In the genomic region with DNA sequence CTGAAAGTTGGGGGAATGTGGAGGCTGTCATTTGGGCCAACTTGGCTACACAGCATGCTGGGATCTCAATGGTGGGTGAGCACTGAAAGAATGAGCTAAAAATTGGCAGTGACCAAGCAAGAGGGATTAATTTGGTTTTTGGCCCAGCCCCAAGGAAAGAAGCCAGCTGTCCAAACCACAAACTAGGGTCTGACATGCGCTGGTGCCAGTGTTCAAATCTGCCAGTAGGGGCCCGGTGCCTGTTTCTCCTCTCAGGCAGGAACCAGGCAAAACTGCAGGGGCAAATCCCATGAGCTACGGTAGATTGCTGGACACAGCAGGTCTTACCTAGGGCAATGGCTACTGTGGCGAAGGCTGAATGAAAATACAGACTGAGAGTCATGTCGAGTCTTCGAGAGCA, we compare ENCODE assay signal across 22 cellular contexts.
DNase-seq lines count a peak whose midpoint lies in the region; ATAC-seq and TF ChIP-seq lines count a peak whose summit lies in the region.
"Had no signal": no experiment of that assay in that cellular context is flagged by ENCODE, and none has a peak within 500 bp of the region (broad histone marks: within the 10 kb centered on the region; RNA-seq: fewer than 3 reads in every experiment).

No MANE protein-coding gene starts in this region.

- H3K27me3 ChIP-seq in GM23338 (ENCODE audit: insufficient read depth) (no peaks in the 10 kb centered on the region), trophoblast cell (ENCODE audit: insufficient read depth, low read length) (no peaks in the 10 kb centered on the region)
- H3K27me3 ChIP-seq: gastrocnemius medialis had no signal

- H4K12ac ChIP-seq in trophoblast cell (ENCODE audit: low read depth, low read length) = no peak overlapping the region

- H2BK12ac ChIP-seq in trophoblast cell (ENCODE audit: low read length) = no peak overlapping the region

- no peak overlapping the region for H4K91ac ChIP-seq in trophoblast cell (ENCODE audit: low read depth, low read length)

- no peaks in the 10 kb centered on the region for H3K79me2 ChIP-seq in GM23338 (replicated peaks; ENCODE audit: insufficient read depth)
- H3K79me2 ChIP-seq in trophoblast cell (ENCODE audit: control insufficient read depth, insufficient read depth, low read length, poor library complexity) = no peaks in the 10 kb centered on the region
- H3K79me2 ChIP-seq: parathyroid adenoma had no signal

- no peak for TF ChIP-seq CTCF in GM23338 (conservative IDR thresholded peaks at IDR 0.05; ENCODE audit: low read depth in 2 of 2)
- no peak for TF ChIP-seq CTCF in brain (conservative IDR thresholded peaks at IDR 0.05)
- TF ChIP-seq CTCF in mucosa of descending colon (IDR thresholded peaks at IDR 0.05) = no peak

- H3K79me1 ChIP-seq in trophoblast cell (ENCODE audit: low read length) = no peaks in the 10 kb centered on the region

- H3K36me3 ChIP-seq in GM23338 (ENCODE audit: insufficient read depth) (no peaks in the 10 kb centered on the region), trophoblast cell (ENCODE audit: control insufficient read depth in 1 of 2, insufficient read depth in 2 of 2, low read length in 2 of 2) (no peaks in the 10 kb centered on the region), mucosa of descending colon (ENCODE audit: low read depth) (no peaks in the 10 kb centered on the region)
- H3K36me3 ChIP-seq: gastrocnemius medialis had no signal

- H3K4me3 Mint-ChIP-seq in GM23338 = no peak overlapping the region
- H3K4me3 Mint-ChIP-seq in brain = peak overlapping the region in 1 of 5 experiments; percentile 52
- H3K4me3 Mint-ChIP-seq: activated naive CD8-positive, alpha-beta T cell; activated T-cell treated with anti-CD3 and anti-CD28 coated beads, Interleukin-2, amount 50 U/mL, for 72 hours; nephron had no signal

- H3K4me1 Mint-ChIP-seq in GM23338 = no peaks in the 10 kb centered on the region
- peaks cover 11% of the 10 kb centered on the region for H3K4me1 Mint-ChIP-seq in brain
- H3K4me1 Mint-ChIP-seq: nephron had no signal

- no peak overlapping the region for H2AFZ ChIP-seq in GM23338
- no peak overlapping the region for H2AFZ ChIP-seq in trophoblast cell (ENCODE audit: insufficient read depth, low read length, poor library complexity)
- H2AFZ ChIP-seq: parathyroid adenoma had no signal

- no peak overlapping the region for H3K23ac ChIP-seq in trophoblast cell (ENCODE audit: low read length)

- H2BK5ac ChIP-seq in trophoblast cell (ENCODE audit: low read depth, low read length, poor library complexity) = no peak overlapping the region

- ATAC-seq in GM23338 (no peak), HG02885 (IDR thresholded peaks at IDR 0.05; ENCODE audit: poor library complexity, unreplicated experiment) (no peak), mucosa of descending colon (no peak)
- ATAC-seq: activated T-cell treated with anti-CD3 and anti-CD28 coated beads, Interleukin-2, amount 50 U/mL, for 72 hours; gastrocnemius medialis had no signal

- H2AK5ac ChIP-seq in trophoblast cell (ENCODE audit: low read length) = no peak overlapping the region

- no peaks in the 10 kb centered on the region for H4K20me1 ChIP-seq in GM23338 (replicated peaks; ENCODE audit: insufficient read depth)

- no peak overlapping the region for H3K14ac ChIP-seq in trophoblast cell (ENCODE audit: low read length)

- H3K9me3 Mint-ChIP-seq in GM23338 (no peaks in the 10 kb centered on the region), brain (peaks cover 0 to 3% (median 0%) of the 10 kb centered on the region in 5 experiments)
- H3K9me3 Mint-ChIP-seq: nephron had no signal

- no peak overlapping the region for H3K27ac Mint-ChIP-seq in GM23338
- H3K27ac Mint-ChIP-seq in brain = peak overlapping the region in 3 of 5 experiments; percentile 22 to 85 (median 49)
- H3K27ac Mint-ChIP-seq: activated naive CD8-positive, alpha-beta T cell; activated T-cell treated with anti-CD3 and anti-CD28 coated beads, Interleukin-2, amount 50 U/mL, for 72 hours; nephron had no signal

- no peak overlapping the region for H3K18ac ChIP-seq in trophoblast cell (ENCODE audit: low read length)

- no peaks in the 10 kb centered on the region for H3K4me1 ChIP-seq in GM23338 (ENCODE audit: insufficient read depth)
- H3K4me1 ChIP-seq in trophoblast cell (ENCODE audit: control insufficient read depth in 1 of 2, insufficient read depth in 2 of 2, low read length in 2 of 2) = no peaks in the 10 kb centered on the region
- no peaks in the 10 kb centered on the region for H3K4me1 ChIP-seq in mucosa of descending colon (ENCODE audit: low read depth)
- H3K4me1 ChIP-seq: parathyroid adenoma had no signal

- intact Hi-C loops in mucosa of descending colon (cut with DNase I, micrococcal nuclease) = no loop called here

- peak; percentile 37 for DNase-seq in D341Med (ENCODE audit: low spot score)
- DNase-seq in GM23338 (ENCODE audit: low spot score) = peak; percentile 13
- DNase-seq in NCI-H446 treated with DMSO at 0.1 percent for 48 hours (lab: John Stamatoyannopoulos, UW) = peak; percentile 96
- DNase-seq in trophoblast cell = no peak
- DNase-seq in NCI-H2196 treated with DMSO at 0.1 percent for 48 hours (lab: John Stamatoyannopoulos, UW; ENCODE audit: unreplicated experiment) = no peak
- no peak for DNase-seq in mucosa of descending colon
- DNase-seq: activated T-cell treated with anti-CD3 and anti-CD28 coated beads, Interleukin-2, amount 50 U/mL, for 72 hours; effector CD4-positive, alpha-beta T cell; gastrocnemius medialis; kidney glomerular epithelial cell; mesendoderm; NCI-H1105; stimulated activated CD4-positive, alpha-beta T cell treated with anti-CD3 and anti-CD28 coated beads, Interleukin-2, amount 100 ng/mL, for 24 hours; stimulated activated naive CD4-positive, alpha-beta T cell treated with Interleukin-2 at 50 U/mL for 16 hours; SW 1271 had no signal

- H3K9me3 ChIP-seq in trophoblast cell (ENCODE audit: insufficient read depth, low read depth, low read length) (peaks cover 2% of the 10 kb centered on the region), mucosa of descending colon (no peaks in the 10 kb centered on the region)
- H3K9me3 ChIP-seq: gastrocnemius medialis had no signal

- no peak overlapping the region for H3K4ac ChIP-seq in trophoblast cell (ENCODE audit: low read depth, low read length)

- H3K4me3 ChIP-seq in GM23338 = no peak overlapping the region
- H3K4me3 ChIP-seq in trophoblast cell (ENCODE audit: low read depth, low read length) = no peak overlapping the region
- no peak overlapping the region for H3K4me3 ChIP-seq in mucosa of descending colon
- H3K4me3 ChIP-seq: gastrocnemius medialis had no signal

- H3K4me2 ChIP-seq in GM23338 = no peak overlapping the region
- no peak overlapping the region for H3K4me2 ChIP-seq in trophoblast cell (ENCODE audit: low read length)

- H3K27ac ChIP-seq in GM23338 (ENCODE audit: low read depth) (no peak overlapping the region), trophoblast cell (ENCODE audit: low read depth, low read length) (no peak overlapping the region)
- H3K27ac ChIP-seq: C4-2B, parathyroid adenoma, RWPE1 had no signal

- no CpG with 5 or more reads among the region's 6 CpGs for WGBS in trophoblast cell (ENCODE audit: extremely low coverage, insufficient coverage, insufficient read length)

- H3K36me3 Mint-ChIP-seq in GM23338 (ENCODE audit: low read depth) = no peaks in the 10 kb centered on the region
- H3K36me3 Mint-ChIP-seq in brain = no peaks in the 10 kb centered on the region
- H3K36me3 Mint-ChIP-seq: activated naive CD8-positive, alpha-beta T cell had no signal

- H3F3A ChIP-seq in GM23338 (replicated peaks; ENCODE audit: low read depth) = no peaks in the 10 kb centered on the region

- no peak overlapping the region for H2BK120ac ChIP-seq in trophoblast cell (ENCODE audit: insufficient read depth, low read length, poor library complexity)

- H3K9ac ChIP-seq in trophoblast cell (ENCODE audit: low read length) = no peak overlapping the region
- H3K9ac ChIP-seq: parathyroid adenoma had no signal

- H4K8ac ChIP-seq in trophoblast cell (ENCODE audit: low read depth, low read length) = no peak overlapping the region

- H3K27me3 Mint-ChIP-seq in GM23338 (ENCODE audit: insufficient read depth, low read depth, poor library complexity) (peaks cover 1% of the 10 kb centered on the region), brain (peaks cover 18% of the 10 kb centered on the region)
- H3K27me3 Mint-ChIP-seq: activated naive CD8-positive, alpha-beta T cell had no signal

- H3K9me2 ChIP-seq in GM23338 (ENCODE audit: insufficient read depth) = peaks cover 8% of the 10 kb centered on the region; the same call in 1 of the 2 replicates

TF ChIP-seq in GM23338, 12 proteins besides CTCF, POLR2A, EP300 and RAD21 (continues in another document):
- TF ChIP-seq STAT1 (IDR thresholded peaks at IDR 0.05; ENCODE audit: unreplicated experiment) (no peak), REST (IDR thresholded peaks at IDR 0.05; ENCODE audit: unreplicated experiment) (no peak)

Comparison
In these comparisons a context has a peak if more than half of its experiments do, and no peak if none do; other contexts are left out.
1. DNase-seq: peak in D341Med (single experiment), GM23338 (single experiment) and NCI-H446 treated with DMSO at 0.1 percent for 48 hours (single experiment); none in trophoblast cell (0 of 2), NCI-H2196 treated with DMSO at 0.1 percent for 48 hours (single experiment) and mucosa of descending colon (0 of 3).